Comparison of ENCODE assay signal across 11 cellular contexts in genomic region chr6:165988757-165989456, GRCh38.
A peak's percentile ranks its signal among the peaks of the same experiment; 100 is the strongest.
DNase-seq lines count a peak whose midpoint lies in the region; ATAC-seq and TF ChIP-seq lines count a peak whose summit lies in the region.
"Had no signal": no experiment of that assay in that cellular context is flagged by ENCODE, and none has a peak within 500 bp of the region (broad histone marks: within the 10 kb centered on the region; RNA-seq: fewer than 3 reads in every experiment).

No MANE protein-coding gene starts in this region.

- peaks cover 7% of the 10 kb centered on the region for H3F3A ChIP-seq in neural cell (ENCODE audit: insufficient read depth, low read length, poor library complexity, severe bottlenecking)

- H3K27ac ChIP-seq in neural cell (ENCODE audit: low read length) (peak overlapping the region; percentile 47), upper lobe of right lung (no peak overlapping the region)
- H3K27ac ChIP-seq: colonic mucosa had no signal

- H3K27ac Mint-ChIP-seq in activated naive CD8-positive, alpha-beta T cell treated with anti-CD3 and anti-CD28 coated beads, Interleukin-2, amount 50 U/mL, for 24 hours, result no peak overlapping the region
- no peak overlapping the region for H3K27ac Mint-ChIP-seq in activated naive CD8-positive, alpha-beta T cell treated with anti-CD3 and anti-CD28 coated beads for 36 hours
- peak overlapping the region; percentile 45 for H3K27ac Mint-ChIP-seq in glutamatergic neuron (ENCODE audit: unreplicated experiment)

- H3K9me3 ChIP-seq in neural cell (ENCODE audit: low read length) (no peaks in the 10 kb centered on the region), upper lobe of right lung (no peaks in the 10 kb centered on the region)
- H3K9me3 ChIP-seq: colonic mucosa, HAP-1 had no signal

- peaks cover 11% of the 10 kb centered on the region for H3K4me1 Mint-ChIP-seq in activated naive CD8-positive, alpha-beta T cell treated with anti-CD3 and anti-CD28 coated beads, Interleukin-2, amount 50 U/mL, for 24 hours
- peaks cover 7% of the 10 kb centered on the region for H3K4me1 Mint-ChIP-seq in activated naive CD8-positive, alpha-beta T cell treated with anti-CD3 and anti-CD28 coated beads for 36 hours
- peaks cover 15% of the 10 kb centered on the region for H3K4me1 Mint-ChIP-seq in glutamatergic neuron (ENCODE audit: low read depth, unreplicated experiment)

- TF ChIP-seq CTCF in glutamatergic neuron (IDR thresholded peaks at IDR 0.05; ENCODE audit: partially characterized antibody, unreplicated experiment), result no peak
- TF ChIP-seq CTCF in neural cell (IDR thresholded peaks at IDR 0.05; ENCODE audit: poor library complexity, severe bottlenecking), result peak; percentile 4
- TF ChIP-seq CTCF in upper lobe of right lung (IDR thresholded peaks at IDR 0.05), result no peak

- H3K36me3 Mint-ChIP-seq in activated naive CD8-positive, alpha-beta T cell treated with anti-CD3 and anti-CD28 coated beads, Interleukin-2, amount 50 U/mL, for 24 hours (ENCODE audit: low read depth), result no peaks in the 10 kb centered on the region
- no peaks in the 10 kb centered on the region for H3K36me3 Mint-ChIP-seq in activated naive CD8-positive, alpha-beta T cell treated with anti-CD3 and anti-CD28 coated beads for 36 hours
- no peaks in the 10 kb centered on the region for H3K36me3 Mint-ChIP-seq in glutamatergic neuron (ENCODE audit: unreplicated experiment)

- H4K20me1 ChIP-seq in neural cell (ENCODE audit: insufficient read depth), result no peaks in the 10 kb centered on the region

- H3K36me3 ChIP-seq in neural cell (ENCODE audit: insufficient read depth, low read length) (no peaks in the 10 kb centered on the region), upper lobe of right lung (no peaks in the 10 kb centered on the region)
- H3K36me3 ChIP-seq: colonic mucosa, HAP-1 had no signal

- no peaks in the 10 kb centered on the region for H3K9me3 Mint-ChIP-seq in activated naive CD8-positive, alpha-beta T cell treated with anti-CD3 and anti-CD28 coated beads, Interleukin-2, amount 50 U/mL, for 24 hours
- H3K9me3 Mint-ChIP-seq in activated naive CD8-positive, alpha-beta T cell treated with anti-CD3 and anti-CD28 coated beads for 36 hours, result no peaks in the 10 kb centered on the region
- H3K9me3 Mint-ChIP-seq in glutamatergic neuron (ENCODE audit: unreplicated experiment), result peaks cover 5% of the 10 kb centered on the region
- H3K9me3 Mint-ChIP-seq: activated T-cell treated with anti-CD3 and anti-CD28 coated beads, Interleukin-2, amount 50 U/mL, for 4 hours had no signal

- peaks cover 74% of the 10 kb centered on the region for H3K27me3 ChIP-seq in neural cell (ENCODE audit: insufficient read depth, low read depth, low read length)
- H3K27me3 ChIP-seq in upper lobe of right lung, result peaks cover 28% of the 10 kb centered on the region
- H3K27me3 ChIP-seq: colonic mucosa had no signal

- peaks cover 43% of the 10 kb centered on the region for H3K27me3 Mint-ChIP-seq in activated naive CD8-positive, alpha-beta T cell treated with anti-CD3 and anti-CD28 coated beads, Interleukin-2, amount 50 U/mL, for 24 hours
- peaks cover 59% of the 10 kb centered on the region for H3K27me3 Mint-ChIP-seq in activated naive CD8-positive, alpha-beta T cell treated with anti-CD3 and anti-CD28 coated beads for 36 hours
- peaks cover 32% of the 10 kb centered on the region for H3K27me3 Mint-ChIP-seq in glutamatergic neuron (ENCODE audit: unreplicated experiment)

- H3K4me2 ChIP-seq in neural cell (ENCODE audit: low read length), result peak overlapping the region; percentile 87

- TF ChIP-seq EP300 in neural cell (conservative IDR thresholded peaks at IDR 0.05; ENCODE audit: poor library complexity, severe bottlenecking), result no peak

- H3K9ac ChIP-seq in neural cell (ENCODE audit: low read length), result peak overlapping the region; percentile 74

- peaks cover 4% of the 10 kb centered on the region for H3K4me1 ChIP-seq in upper lobe of right lung
- H3K4me1 ChIP-seq: colonic mucosa, HAP-1 had no signal

- DNase-seq in activated naive CD8-positive, alpha-beta T cell treated with anti-CD3 and anti-CD28 coated beads, Interleukin-2, amount 50 U/mL, for 24 hours, result no peak
- DNase-seq in activated naive CD8-positive, alpha-beta T cell treated with anti-CD3 and anti-CD28 coated beads for 36 hours, result no peak
- no peak for DNase-seq in glutamatergic neuron
- no peak for DNase-seq in upper lobe of right lung
- no peak for DNase-seq in inferior parietal cortex (ENCODE audit: extremely low spot score)
- DNase-seq in stimulated activated CD8-positive, alpha-beta memory T cell treated with anti-CD3 and anti-CD28 coated beads, Interleukin-4, amount 100 ng/mL, for 48 hours, result no peak
- DNase-seq: activated T-cell treated with anti-CD3 and anti-CD28 coated beads, Interleukin-2, amount 50 U/mL, for 4 hours; colonic mucosa had no signal

- intact Hi-C loops in upper lobe of right lung (cut with DNase I), result no loop called here

- H3K9me2 ChIP-seq in neural cell (ENCODE audit: insufficient read depth, low read length), result no peaks in the 10 kb centered on the region

- TF ChIP-seq RAD21 in neural cell (conservative IDR thresholded peaks at IDR 0.05), result no peak

- H3K4me3 ChIP-seq in neural cell (ENCODE audit: low read length) (peak overlapping the region; percentile 84), upper lobe of right lung (no peak overlapping the region)

- no peaks in the 10 kb centered on the region for H3K79me2 ChIP-seq in neural cell (replicated peaks; ENCODE audit: insufficient read depth, low read length)

- peak; percentile 10 for ATAC-seq in activated naive CD8-positive, alpha-beta T cell treated with anti-CD3 and anti-CD28 coated beads, Interleukin-2, amount 50 U/mL, for 24 hours
- peak; percentile 8 for ATAC-seq in upper lobe of right lung
- no peak for ATAC-seq in GM19463 (IDR thresholded peaks at IDR 0.05; ENCODE audit: unreplicated experiment)
- ATAC-seq: activated T-cell treated with anti-CD3 and anti-CD28 coated beads, Interleukin-2, amount 50 U/mL, for 4 hours had no signal

- H2AFZ ChIP-seq in neural cell (ENCODE audit: low read depth, low read length), result peak overlapping the region; percentile 24

- no peak overlapping the region for H3K4me3 Mint-ChIP-seq in activated naive CD8-positive, alpha-beta T cell treated with anti-CD3 and anti-CD28 coated beads, Interleukin-2, amount 50 U/mL, for 24 hours
- no peak overlapping the region for H3K4me3 Mint-ChIP-seq in activated naive CD8-positive, alpha-beta T cell treated with anti-CD3 and anti-CD28 coated beads for 36 hours
- peak overlapping the region; percentile 90 for H3K4me3 Mint-ChIP-seq in glutamatergic neuron (ENCODE audit: unreplicated experiment)
- H3K4me3 Mint-ChIP-seq: activated T-cell treated with anti-CD3 and anti-CD28 coated beads, Interleukin-2, amount 50 U/mL, for 4 hours had no signal

TF ChIP-seq in neural cell, 6 proteins besides CTCF, POLR2A, EP300 and RAD21:
- TF ChIP-seq SMC3 (conservative IDR thresholded peaks at IDR 0.05; ENCODE audit: poor library complexity) (no peak), TAF1 (IDR thresholded peaks at IDR 0.05; ENCODE audit: low read depth) (no peak), POLR2AphosphoS5 (IDR thresholded peaks at IDR 0.05) (peak; percentile 13), MXI1 (conservative IDR thresholded peaks at IDR 0.05; ENCODE audit: poor library complexity, severe bottlenecking) (no peak), EZH2 (IDR thresholded peaks at IDR 0.05; ENCODE audit: borderline replicate concordance, insufficient read depth, low read length, poor library complexity, severe bottlenecking) (no peak)
